ENCODE assay signal across 23 cellular contexts in the genomic region with DNA sequence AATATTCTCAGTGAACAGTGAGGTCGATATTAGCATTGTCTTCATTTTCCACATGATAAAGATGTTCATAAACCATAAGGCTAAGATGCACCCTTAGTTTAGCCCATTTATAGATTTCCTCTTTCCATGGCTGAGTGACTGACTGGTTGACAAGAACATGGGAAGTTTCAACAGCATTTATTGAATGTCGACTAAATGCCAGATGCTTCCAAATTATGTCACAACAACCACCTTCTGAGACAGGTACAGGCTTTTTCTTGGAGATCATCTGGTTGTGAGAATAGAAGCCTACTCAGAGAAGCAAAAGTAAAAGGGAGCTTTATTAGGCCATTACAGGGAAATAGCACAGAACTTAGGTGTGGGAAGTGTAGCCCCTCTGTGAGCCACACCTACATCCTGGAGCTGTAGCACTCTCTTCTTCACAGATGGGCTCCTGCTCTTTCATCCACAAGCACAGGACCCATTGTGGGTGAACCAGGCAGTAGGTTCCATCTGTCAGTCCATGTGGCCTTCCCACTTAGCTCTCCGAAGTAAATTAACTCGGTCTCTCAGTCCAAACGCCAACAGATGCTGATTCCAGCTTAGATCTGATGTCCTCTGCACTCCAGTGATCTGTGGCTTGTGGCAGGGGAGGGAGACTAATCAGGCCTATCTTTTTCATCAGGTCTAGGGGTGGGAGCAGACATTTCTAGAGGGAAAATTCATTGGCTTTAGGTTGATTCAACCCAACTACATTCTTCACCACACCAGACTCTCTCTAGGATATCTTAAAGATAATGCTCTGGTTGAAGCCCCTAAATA. TPM values are rescaled to one million over a fixed set of nuclear protein-coding genes. Genes with fewer than 3 reads are reported as not detected.
DNase-seq lines count a peak whose midpoint lies in the region; ATAC-seq and TF ChIP-seq lines count a peak whose summit lies in the region.
"Had no signal": no experiment of that assay in that cellular context is flagged by ENCODE, and none has a peak within 500 bp of the region (broad histone marks: within the 10 kb centered on the region; RNA-seq: fewer than 3 reads in every experiment).

No MANE protein-coding gene starts in this region.

- intact Hi-C loops in colonic mucosa (cut with DNase I) = no loop called here

- H3K27me3 ChIP-seq in suprapubic skin = no peaks in the 10 kb centered on the region
- no peaks in the 10 kb centered on the region for H3K27me3 ChIP-seq in colonic mucosa
- H3K27me3 ChIP-seq: heart left ventricle, tibial nerve had no signal

- H3K27ac ChIP-seq in suprapubic skin (no peak overlapping the region), colonic mucosa (no peak overlapping the region)

- H3K36me3 ChIP-seq in suprapubic skin (peaks cover 1% of the 10 kb centered on the region), colonic mucosa (no peaks in the 10 kb centered on the region)

- ATAC-seq in activated T-cell treated with anti-CD3 and anti-CD28 coated beads, Interleukin-2, amount 50 U/mL, for 4 hours = no peak
- ATAC-seq: heart left ventricle had no signal

- no peaks in the 10 kb centered on the region for H3K9me3 Mint-ChIP-seq in activated T-cell treated with anti-CD3 and anti-CD28 coated beads, Interleukin-2, amount 50 U/mL, for 24 hours
- H3K9me3 Mint-ChIP-seq in activated T-cell treated with anti-CD3 and anti-CD28 coated beads, Interleukin-2, amount 50 U/mL, for 4 hours = no peaks in the 10 kb centered on the region
- H3K9me3 Mint-ChIP-seq in glutamatergic neuron (ENCODE audit: unreplicated experiment) (peaks cover 10% of the 10 kb centered on the region), osteocyte (ENCODE audit: unreplicated experiment) (no peaks in the 10 kb centered on the region)
- H3K9me3 Mint-ChIP-seq: nephron had no signal

- H3K4me3 Mint-ChIP-seq in activated T-cell treated with anti-CD3 and anti-CD28 coated beads, Interleukin-2, amount 50 U/mL, for 24 hours = no peak overlapping the region
- H3K4me3 Mint-ChIP-seq in activated T-cell treated with anti-CD3 and anti-CD28 coated beads, Interleukin-2, amount 50 U/mL, for 4 hours = no peak overlapping the region
- no peak overlapping the region for H3K4me3 Mint-ChIP-seq in glutamatergic neuron (ENCODE audit: unreplicated experiment)
- no peak overlapping the region for H3K4me3 Mint-ChIP-seq in osteocyte (ENCODE audit: unreplicated experiment)
- H3K4me3 Mint-ChIP-seq: nephron had no signal

- H3K4me1 ChIP-seq in suprapubic skin (peaks cover 76% of the 10 kb centered on the region), colonic mucosa (peaks cover 3% of the 10 kb centered on the region)

- H3K36me3 Mint-ChIP-seq in activated T-cell treated with anti-CD3 and anti-CD28 coated beads, Interleukin-2, amount 50 U/mL, for 24 hours (ENCODE audit: low read depth) = peaks cover 34% of the 10 kb centered on the region
- H3K36me3 Mint-ChIP-seq in activated T-cell treated with anti-CD3 and anti-CD28 coated beads, Interleukin-2, amount 50 U/mL, for 4 hours (ENCODE audit: insufficient read depth) = peaks cover 12% of the 10 kb centered on the region
- no peaks in the 10 kb centered on the region for H3K36me3 Mint-ChIP-seq in glutamatergic neuron (ENCODE audit: unreplicated experiment)
- peaks cover 2% of the 10 kb centered on the region for H3K36me3 Mint-ChIP-seq in osteocyte (ENCODE audit: unreplicated experiment)

- TF ChIP-seq EP300 in suprapubic skin (IDR thresholded peaks at IDR 0.05) = no peak

- 51% methylated on average over 2 of the region's 5 CpGs for WGBS in suprapubic skin

- peak overlapping the region; percentile 41 for H3K27ac Mint-ChIP-seq in activated T-cell treated with anti-CD3 and anti-CD28 coated beads, Interleukin-2, amount 50 U/mL, for 24 hours
- H3K27ac Mint-ChIP-seq in glutamatergic neuron (ENCODE audit: unreplicated experiment) (peak overlapping the region; percentile 81), osteocyte (ENCODE audit: unreplicated experiment) (no peak overlapping the region)
- H3K27ac Mint-ChIP-seq: nephron had no signal

- TF ChIP-seq CTCF in glutamatergic neuron (IDR thresholded peaks at IDR 0.05; ENCODE audit: partially characterized antibody, unreplicated experiment) = no peak
- no peak for TF ChIP-seq CTCF in suprapubic skin (IDR thresholded peaks at IDR 0.05)
- no peak for TF ChIP-seq CTCF in osteocyte (IDR thresholded peaks at IDR 0.05)
- no peak for TF ChIP-seq CTCF in colonic mucosa (IDR thresholded peaks at IDR 0.05)

- DNase-seq in activated T-cell treated with anti-CD3 and anti-CD28 coated beads, Interleukin-2, amount 50 U/mL, for 24 hours = no peak
- DNase-seq in activated T-cell treated with anti-CD3 and anti-CD28 coated beads, Interleukin-2, amount 50 U/mL, for 4 hours = no peak
- DNase-seq in NCI-H69 (lab: John Stamatoyannopoulos, UW) (peak; percentile 69), glutamatergic neuron (peak; percentile 48), suprapubic skin (ENCODE audit: low spot score in 2 of 2) (peak; percentile 13 to 54), osteocyte (ENCODE audit: extremely low spot score, unreplicated experiment) (no peak), colonic mucosa (no peak), NOMO-1 treated with DMSO at 0.1 percent for 48 hours (lab: John Stamatoyannopoulos, UW; ENCODE audit: unreplicated experiment) (no peak)
- DNase-seq: activated CD4-positive, alpha-beta T cell treated with anti-CD3 and anti-CD28 coated beads, Interleukin-2, amount 50 U/mL, for 1 hour; activated naive CD4-positive, alpha-beta T cell treated with Interleukin-2 at 50 U/mL for 16 hours; anterior cingulate cortex; central memory CD4-positive, alpha-beta T cell; effector CD8-positive, alpha-beta T cell; EL; HCEC 1CT; heart left ventricle; KG1; mammary epithelial cell; NCI-H1048; NK-92 treated with Interleukin-12 subunit alpha and Interleukin-12 subunit beta, amount 100 ng/mL, for 24 hours; stimulated activated CD4-positive, alpha-beta T cell treated with anti-CD3 and anti-CD28 coated beads, Interleukin-12 subunit alpha, Interleukin-12 subunit beta, amount 100 ng/mL, for 4 hours had no signal

- peaks cover 68% of the 10 kb centered on the region for H3K4me1 Mint-ChIP-seq in activated T-cell treated with anti-CD3 and anti-CD28 coated beads, Interleukin-2, amount 50 U/mL, for 24 hours (ENCODE audit: low read depth)
- peaks cover 78% of the 10 kb centered on the region for H3K4me1 Mint-ChIP-seq in activated T-cell treated with anti-CD3 and anti-CD28 coated beads, Interleukin-2, amount 50 U/mL, for 4 hours (ENCODE audit: low read depth)
- H3K4me1 Mint-ChIP-seq in glutamatergic neuron (ENCODE audit: low read depth, unreplicated experiment) = peaks cover 55% of the 10 kb centered on the region
- H3K4me1 Mint-ChIP-seq in osteocyte (ENCODE audit: unreplicated experiment) = peaks cover 42% of the 10 kb centered on the region

- H3K27me3 Mint-ChIP-seq in activated T-cell treated with anti-CD3 and anti-CD28 coated beads, Interleukin-2, amount 50 U/mL, for 24 hours = no peaks in the 10 kb centered on the region
- H3K27me3 Mint-ChIP-seq in activated T-cell treated with anti-CD3 and anti-CD28 coated beads, Interleukin-2, amount 50 U/mL, for 4 hours (ENCODE audit: low read depth) = no peaks in the 10 kb centered on the region
- H3K27me3 Mint-ChIP-seq in glutamatergic neuron (ENCODE audit: unreplicated experiment) = peaks cover 10% of the 10 kb centered on the region
- no peaks in the 10 kb centered on the region for H3K27me3 Mint-ChIP-seq in osteocyte (ENCODE audit: unreplicated experiment)

- H3K4me3 ChIP-seq in suprapubic skin (no peak overlapping the region), colonic mucosa (no peak overlapping the region)
- H3K4me3 ChIP-seq: heart left ventricle, tibial nerve had no signal

- no peaks in the 10 kb centered on the region for H3K9me3 ChIP-seq in suprapubic skin
- no peaks in the 10 kb centered on the region for H3K9me3 ChIP-seq in colonic mucosa
- H3K9me3 ChIP-seq: heart left ventricle, tibial nerve had no signal

- no peak overlapping the region for H3K9ac ChIP-seq in colonic mucosa (ENCODE audit: low read depth in 2 of 2, low read length in 2 of 2)

- no peak for TF ChIP-seq POLR2A in suprapubic skin (IDR thresholded peaks at IDR 0.05)

RNA-seq across cellular contexts. Expression of gene ATP2B4, which starts 14.3 kb away (rescaled TPM):
- total RNA-seq in activated T-cell treated with anti-CD3 and anti-CD28 coated beads, Interleukin-2, amount 50 U/mL, for 4 hours = 10 to 100 TPM in 2 of 3 donors, 1 to 10 TPM in 1; 6.1 to 17.0 (median 12.1) TPM
- total RNA-seq in glutamatergic neuron (ENCODE audit: unreplicated experiment) = 17.4 TPM
- total RNA-seq in suprapubic skin = 100 to 1,000 TPM; 164 to 220 (median 166) TPM
- 39.4 and 42.1 TPM in 2 replicates for total RNA-seq in osteocyte
- total RNA-seq in colonic mucosa = 10 to 100 TPM; 10.5 to 57.6 TPM

Comparison
In these comparisons a context has a peak if more than half of its experiments do, and no peak if none do; other contexts are left out.
1. DNase-seq: peak in NCI-H69 (single experiment), glutamatergic neuron (single experiment) and suprapubic skin (2 of 2); none in activated T-cell treated with anti-CD3 and anti-CD28 coated beads, Interleukin-2, amount 50 U/mL, for 24 hours (single experiment), activated T-cell treated with anti-CD3 and anti-CD28 coated beads, Interleukin-2, amount 50 U/mL, for 4 hours (single experiment), osteocyte (single experiment), colonic mucosa (single experiment) and NOMO-1 treated with DMSO at 0.1 percent for 48 hours (single experiment).